In genomic region chr2:221447310-221447709, GRCh38 we compare ENCODE assay signal across 22 cellular contexts.
DNase-seq lines count a peak whose midpoint lies in the region; ATAC-seq and TF ChIP-seq lines count a peak whose summit lies in the region.
"Had no signal": no experiment of that assay in that cellular context is flagged by ENCODE, and none has a peak within 500 bp of the region (broad histone marks: within the 10 kb centered on the region; RNA-seq: fewer than 3 reads in every experiment).

No MANE protein-coding gene starts in this region.

- WGBS in mesenchymal stem cell, result 52% methylated on average over 6 of the region's 6 CpGs

- H3K36me3 ChIP-seq in mesenchymal stem cell (ENCODE audit: control insufficient read depth in 1 of 2, insufficient read depth in 2 of 2, low read depth in 1 of 2, low read length in 2 of 2), result peaks cover 10 to 17% of the 10 kb centered on the region in 2 experiments

- no peaks in the 10 kb centered on the region for H3K9me3 Mint-ChIP-seq in Calu3 (ENCODE audit: low read depth, unreplicated experiment)
- H3K9me3 Mint-ChIP-seq: CD4-positive, CD25-positive, alpha-beta regulatory T cell had no signal

- intact Hi-C loops in Calu3 (cut with micrococcal nuclease; ENCODE audit: unreplicated experiment), result no loop called here

- H3K23ac ChIP-seq in mesenchymal stem cell (ENCODE audit: low read length in 2 of 2), result no peak overlapping the region

- no peak overlapping the region for H2AFZ ChIP-seq in mesenchymal stem cell (ENCODE audit: low read depth, low read length)

- H3K4ac ChIP-seq in mesenchymal stem cell (ENCODE audit: low read depth in 1 of 2, low read length in 2 of 2), result no peak overlapping the region

- no peak overlapping the region for H3K14ac ChIP-seq in mesenchymal stem cell (ENCODE audit: low read length in 2 of 2)

- peak overlapping the region; percentile 31 for H3K4me3 Mint-ChIP-seq in Calu3 (ENCODE audit: low read depth, unreplicated experiment)
- H3K4me3 Mint-ChIP-seq: CD4-positive, CD25-positive, alpha-beta regulatory T cell had no signal

- no peak for ATAC-seq in HG02884 (IDR thresholded peaks at IDR 0.05; ENCODE audit: unreplicated experiment)
- no peak for ATAC-seq in activated CD4-positive, CD25-positive, alpha-beta regulatory T cell treated with anti-CD3 and anti-CD28 coated beads, Interleukin-2, amount 50 U/mL, for 24 hours
- ATAC-seq in HG03439 (IDR thresholded peaks at IDR 0.05; ENCODE audit: unreplicated experiment), result no peak
- ATAC-seq: left colon, psoas muscle, Right ventricle myocardium inferior had no signal

- H2AK5ac ChIP-seq in mesenchymal stem cell (ENCODE audit: low read length, severe bottlenecking), result no peak overlapping the region

- H2BK5ac ChIP-seq in mesenchymal stem cell (ENCODE audit: low read depth, low read length, poor library complexity, severe bottlenecking), result no peak overlapping the region

- H3K27me3 Mint-ChIP-seq in Calu3 (ENCODE audit: unreplicated experiment), result no peaks in the 10 kb centered on the region
- H3K27me3 Mint-ChIP-seq: CD4-positive, CD25-positive, alpha-beta regulatory T cell had no signal

- H3K4me3 ChIP-seq in mesenchymal stem cell (ENCODE audit: insufficient read depth in 1 of 2, low read depth in 1 of 2, low read length in 2 of 2), result no peak overlapping the region
- H3K4me3 ChIP-seq: psoas muscle had no signal

- H3K4me1 Mint-ChIP-seq in Calu3 (ENCODE audit: low read depth, unreplicated experiment), result peaks cover 30% of the 10 kb centered on the region
- H3K4me1 Mint-ChIP-seq: CD4-positive, CD25-positive, alpha-beta regulatory T cell had no signal

- H3K27me3 ChIP-seq in mesenchymal stem cell (ENCODE audit: control insufficient read depth in 1 of 2, insufficient read depth in 1 of 2, low read length in 2 of 2), result no peaks in the 10 kb centered on the region

- H2BK120ac ChIP-seq in mesenchymal stem cell (ENCODE audit: low read depth, low read length), result no peak overlapping the region

- TF ChIP-seq CTCF in Calu3 (IDR thresholded peaks at IDR 0.05; ENCODE audit: unreplicated experiment), result no peak

- no peak overlapping the region for H4K8ac ChIP-seq in mesenchymal stem cell (ENCODE audit: low read length)

- no peak overlapping the region for H3K9ac ChIP-seq in mesenchymal stem cell (ENCODE audit: low read length)

- H2BK15ac ChIP-seq in mesenchymal stem cell (ENCODE audit: low read depth, poor library complexity, severe bottlenecking), result no peak overlapping the region

- no peak overlapping the region for H2BK12ac ChIP-seq in mesenchymal stem cell (ENCODE audit: low read length in 2 of 2)

- DNase-seq in Calu3, result peak; percentile 17
- peak; percentile 65 for DNase-seq in NCI-H226
- DNase-seq in epithelial cell of prostate (ENCODE audit: low read depth, low spot score), result no peak
- peak; percentile 41 for DNase-seq in mesenchymal stem cell
- DNase-seq in LoVo (ENCODE audit: low spot score), result no peak
- DNase-seq: activated CD4-positive, alpha-beta T cell treated with anti-CD3 and anti-CD28 coated beads, Interleukin-2, amount 50 U/mL, for 4 hours; activated naive CD4-positive, alpha-beta T cell; anterior cingulate cortex; CD4-positive, CD25-positive, alpha-beta regulatory T cell; hypothalamus; KG1; left colon; NCI-H1930; NCI-H524 treated with DMSO at 0.1 percent for 48 hours; psoas muscle; small intestine; stimulated activated CD4-positive, alpha-beta T cell treated with anti-CD3 and anti-CD28 coated beads, Interleukin-4, amount 100 ng/mL, for 24 hours; T-helper 1 cell had no signal

- peaks cover 5% of the 10 kb centered on the region for H3K79me1 ChIP-seq in mesenchymal stem cell (replicated peaks; ENCODE audit: low read length, poor library complexity, severe bottlenecking)

- no peaks in the 10 kb centered on the region for H3K9me3 ChIP-seq in mesenchymal stem cell (ENCODE audit: control insufficient read depth, low read length)
- H3K9me3 ChIP-seq: psoas muscle had no signal

- no peak overlapping the region for H3K4me2 ChIP-seq in mesenchymal stem cell (ENCODE audit: low read length, poor library complexity, severe bottlenecking)

- no peak overlapping the region for H3K18ac ChIP-seq in mesenchymal stem cell (ENCODE audit: low read depth in 1 of 2, low read length in 2 of 2)

- CTCF ChIA-PET in Calu3 (lab: Charles Lee), result interaction anchor here (0.6 to 1.2 kb wide), 3 partner anchors 11 to 25 kb away, joined by 3 read pairs; no protein-coding TSS in a partner anchor

- no peaks in the 10 kb centered on the region for H3K36me3 Mint-ChIP-seq in Calu3 (ENCODE audit: insufficient read depth, unreplicated experiment)
- H3K36me3 Mint-ChIP-seq: CD4-positive, CD25-positive, alpha-beta regulatory T cell had no signal

- H4K91ac ChIP-seq in mesenchymal stem cell (ENCODE audit: low read length), result no peak overlapping the region

- no TSS peak for BruUV-seq in Calu3 (replicated peaks; lab: Mats Ljungman, UMichigan)

- H3K4me1 ChIP-seq in mesenchymal stem cell (ENCODE audit: control insufficient read depth, insufficient read depth, low read depth, low read length), result peaks cover 2% of the 10 kb centered on the region

- peak overlapping the region; percentile 23 for H3K27ac ChIP-seq in epithelial cell of prostate
- H3K27ac ChIP-seq in mesenchymal stem cell (ENCODE audit: low read length, poor library complexity, severe bottlenecking), result peak overlapping the region; percentile 57
- H3K27ac ChIP-seq: psoas muscle had no signal

- peak overlapping the region; percentile 51 for H3K27ac Mint-ChIP-seq in Calu3 (ENCODE audit: unreplicated experiment)
- H3K27ac Mint-ChIP-seq: CD4-positive, CD25-positive, alpha-beta regulatory T cell had no signal

Comparison
In these comparisons a context has a peak if more than half of its experiments do, and no peak if none do; other contexts are left out.
1. DNase-seq: peak in Calu3 (single experiment), NCI-H226 (single experiment) and mesenchymal stem cell (single experiment); none in epithelial cell of prostate (single experiment) and LoVo (single experiment).